In genomic region chr3:123143669-123144411, GRCh38 we compare ENCODE assay signal across 10 cellular contexts. TPM values are rescaled to one million over a fixed set of nuclear protein-coding genes. Genes with fewer than 3 reads are reported as not detected.
DNase-seq lines count a peak whose midpoint lies in the region; ATAC-seq and TF ChIP-seq lines count a peak whose summit lies in the region.
"Had no signal": no experiment of that assay in that cellular context is flagged by ENCODE, and none has a peak within 500 bp of the region (broad histone marks: within the 10 kb centered on the region; RNA-seq: fewer than 3 reads in every experiment).

No MANE protein-coding gene starts in this region.

- DNase-seq in H9 (peak; percentile 50), NCI-H2227 treated with DMSO at 0.1 percent for 48 hours (lab: John Stamatoyannopoulos, UW) (peak; percentile 13), foreskin fibroblast (peak; percentile 29 to 66), progenitor cell of endocrine pancreas (ENCODE audit: low spot score, unreplicated experiment) (no peak), NCI-H1105 (lab: John Stamatoyannopoulos, UW) (no peak), gastrocnemius medialis (no peak)
- DNase-seq: activated CD4-positive, alpha-beta T cell treated with anti-CD3 and anti-CD28 coated beads, Interleukin-2, amount 50 U/mL, for 48 hours; KG1 had no signal

- peak overlapping the region; percentile 20 for H3K14ac ChIP-seq in H9 (ENCODE audit: insufficient read depth, low read length)

- peaks cover 12 to 29% (median 27%) of the 10 kb centered on the region in 3 experiments for H3K36me3 Mint-ChIP-seq in H9 (ENCODE audit: insufficient read depth in 1 of 3, low read depth in 3 of 3)
- peaks cover 15% of the 10 kb centered on the region for H3K36me3 Mint-ChIP-seq in progenitor cell of endocrine pancreas (ENCODE audit: insufficient read depth)

- no peak overlapping the region for H2BK15ac ChIP-seq in H9 (ENCODE audit: low read depth, low read length)

- peaks cover 23 to 26% of the 10 kb centered on the region in 2 experiments for H3K4me1 Mint-ChIP-seq in H9
- H3K4me1 Mint-ChIP-seq in progenitor cell of endocrine pancreas (ENCODE audit: low read depth), result peaks cover 11% of the 10 kb centered on the region

- no peak overlapping the region for H4K8ac ChIP-seq in H9 (replicated peaks; ENCODE audit: insufficient read length, low read depth, low read length)

- ATAC-seq in HG02973 (IDR thresholded peaks at IDR 0.05; ENCODE audit: unreplicated experiment), result no peak
- no peak for ATAC-seq in HG02571 (IDR thresholded peaks at IDR 0.05; ENCODE audit: unreplicated experiment)
- ATAC-seq in gastrocnemius medialis, result no peak

- no peak for TF ChIP-seq CTCF in H9 (conservative IDR thresholded peaks at IDR 0.05)
- TF ChIP-seq CTCF in foreskin fibroblast (IDR thresholded peaks at IDR 0.05; ENCODE audit: low read depth, low read length), result no peak
- TF ChIP-seq CTCF in progenitor cell of endocrine pancreas (IDR thresholded peaks at IDR 0.05; ENCODE audit: unreplicated experiment), result no peak
- TF ChIP-seq CTCF in gastrocnemius medialis (IDR thresholded peaks at IDR 0.05 in 4 of 5, conservative IDR thresholded peaks at IDR 0.05 in 1 of 5), result no peak

- H3K4me1 ChIP-seq in H9 (ENCODE audit: insufficient read depth, low read length) (peaks cover 10% of the 10 kb centered on the region), gastrocnemius medialis (no peaks in the 10 kb centered on the region)

- H3K27ac Mint-ChIP-seq in H9, result peak overlapping the region; percentile 1 to 74 (median 36); a peak in 2 of 7 replicates
- peak overlapping the region; percentile 73 for H3K27ac Mint-ChIP-seq in progenitor cell of endocrine pancreas

- intact Hi-C loops in gastrocnemius medialis (cut with DNase I; ENCODE audit: low total_unique reads), result no loop called here

- WGBS in H9 (ENCODE audit: extremely low coverage, insufficient read length, low lambda C conversion rate), result no CpG with 5 or more reads among the region's 10 CpGs

- H3K27me3 Mint-ChIP-seq in H9 (ENCODE audit: low read depth), result no peaks in the 10 kb centered on the region; the same call in 1 of the 2 replicates
- H3K27me3 Mint-ChIP-seq in progenitor cell of endocrine pancreas, result no peaks in the 10 kb centered on the region

- no peak overlapping the region for H3K4ac ChIP-seq in H9 (ENCODE audit: low read depth, low read length)

- in situ Hi-C loops in gastrocnemius medialis (cut with MboI; ENCODE audit: low sequenced_read_pairs in 4 of 4), result no loop called here

- H2BK20ac ChIP-seq in H9 (ENCODE audit: low read depth, low read length, poor library complexity, severe bottlenecking), result no peak overlapping the region

- H3K9me3 Mint-ChIP-seq in H9 (no peaks in the 10 kb centered on the region), progenitor cell of endocrine pancreas (ENCODE audit: low read depth) (no peaks in the 10 kb centered on the region)

- H3K4me3 ChIP-seq in foreskin fibroblast (ENCODE audit: low read depth in 1 of 2, low read length in 2 of 2), result no peak overlapping the region
- no peak overlapping the region for H3K4me3 ChIP-seq in gastrocnemius medialis

- H3T11ph ChIP-seq in H9 (ENCODE audit: low read length), result no peak overlapping the region

- no peak overlapping the region for H2BK120ac ChIP-seq in H9 (ENCODE audit: low read depth, low read length, poor library complexity, severe bottlenecking)

- H3K79me1 ChIP-seq in H9 (ENCODE audit: insufficient read depth, low read depth, low read length, poor library complexity, severe bottlenecking), result no peaks in the 10 kb centered on the region

- H3K27me3 ChIP-seq in H9 (ENCODE audit: insufficient read depth, low read length) (no peaks in the 10 kb centered on the region), gastrocnemius medialis (no peaks in the 10 kb centered on the region)

- no peaks in the 10 kb centered on the region for H3K9me3 ChIP-seq in H9 (ENCODE audit: control insufficient read depth, low read depth, low read length)
- no peaks in the 10 kb centered on the region for H3K9me3 ChIP-seq in gastrocnemius medialis

- no peak overlapping the region for H4K91ac ChIP-seq in H9 (ENCODE audit: insufficient read length, low read depth, low read length)

- no peak overlapping the region for H3K23ac ChIP-seq in H9 (ENCODE audit: insufficient read length, low read depth, low read length)

- no peak overlapping the region for H3K9ac ChIP-seq in H9 (ENCODE audit: extremely low read depth, insufficient read length, low read length)

- peak overlapping the region; percentile 3 for H3K4me2 ChIP-seq in H9 (ENCODE audit: insufficient read depth, insufficient read length, low read length)

- no peak overlapping the region for H2BK5ac ChIP-seq in H9 (ENCODE audit: insufficient read length, low read length)

- peaks cover 0 to 9% of the 10 kb centered on the region in 2 donors for H3K36me3 ChIP-seq in gastrocnemius medialis

- H3K27ac ChIP-seq in H9 (ENCODE audit: insufficient read length, low read depth, low read length) (no peak overlapping the region), gastrocnemius medialis (no peak overlapping the region)

- no peak overlapping the region for H4K5ac ChIP-seq in H9 (ENCODE audit: insufficient read length, low read depth, low read length)

- H3K18ac ChIP-seq in H9 (ENCODE audit: insufficient read length, low read depth, low read length), result no peak overlapping the region

- H4K20me1 ChIP-seq in H9 (ENCODE audit: control insufficient read depth, insufficient read depth, insufficient read length), result no peaks in the 10 kb centered on the region

- H3K56ac ChIP-seq in H9 (ENCODE audit: insufficient read length, low read depth, low read length), result no peak overlapping the region

- peak overlapping the region; percentile 16 to 24; a peak in 3 of 5 replicates for H3K4me3 Mint-ChIP-seq in H9
- H3K4me3 Mint-ChIP-seq in progenitor cell of endocrine pancreas (ENCODE audit: low read depth), result peak overlapping the region; percentile 18

- no peaks in the 10 kb centered on the region for H3K23me2 ChIP-seq in H9 (ENCODE audit: insufficient read length, low read depth, low read length, poor library complexity, severe bottlenecking)

- no peak overlapping the region for H2AFZ ChIP-seq in H9 (ENCODE audit: low read length)

- no peak overlapping the region for H2BK12ac ChIP-seq in H9 (ENCODE audit: insufficient read length, low read depth, low read length)

- TF ChIP-seq POLR2A in gastrocnemius medialis (IDR thresholded peaks at IDR 0.05), result no peak

- no peaks in the 10 kb centered on the region for H3K79me2 ChIP-seq in H9 (ENCODE audit: insufficient read depth, low read length)

- no peak overlapping the region for H2AK5ac ChIP-seq in H9 (ENCODE audit: insufficient read length, low read length)

RNA-seq across cellular contexts. Expression of gene SEC22A, which starts 57.9 kb away (rescaled TPM):
- total RNA-seq in H9 (2021) (6.2 and 9.9 TPM in 2 replicates), progenitor cell of endocrine pancreas (13.9 and 14.0 TPM in 2 replicates), gastrocnemius medialis (10 to 100 TPM; 13.8 to 22.6 (median 16.8) TPM)

Comparison
In these comparisons a context has a peak if more than half of its experiments do, and no peak if none do; other contexts are left out.
1. DNase-seq: peak in H9 (single experiment), NCI-H2227 treated with DMSO at 0.1 percent for 48 hours (single experiment) and foreskin fibroblast (2 of 2); none in progenitor cell of endocrine pancreas (single experiment), NCI-H1105 (single experiment) and gastrocnemius medialis (0 of 2).